In genomic region chr11:47161134-47161854, GRCh38 we compare ENCODE assay signal across 1 cellular context.
TF ChIP-seq lines count a peak whose summit lies in the region.

No MANE protein-coding gene starts in this region.

TF ChIP-seq in SK-N-SH treated with all-trans-retinoic acid at 6 μM for 48 hours, 23 proteins besides CTCF, POLR2A, EP300 and RAD21 (continued from another document):
- TF ChIP-seq ZFP30 (CRISPR knock-in tag; IDR thresholded peaks at IDR 0.05) (no peak), ZC3H10 (CRISPR knock-in tag; IDR thresholded peaks at IDR 0.05) (no peak), TOX (CRISPR knock-in tag; IDR thresholded peaks at IDR 0.05; ENCODE audit: borderline replicate concordance) (no peak)
